In the genomic region with DNA sequence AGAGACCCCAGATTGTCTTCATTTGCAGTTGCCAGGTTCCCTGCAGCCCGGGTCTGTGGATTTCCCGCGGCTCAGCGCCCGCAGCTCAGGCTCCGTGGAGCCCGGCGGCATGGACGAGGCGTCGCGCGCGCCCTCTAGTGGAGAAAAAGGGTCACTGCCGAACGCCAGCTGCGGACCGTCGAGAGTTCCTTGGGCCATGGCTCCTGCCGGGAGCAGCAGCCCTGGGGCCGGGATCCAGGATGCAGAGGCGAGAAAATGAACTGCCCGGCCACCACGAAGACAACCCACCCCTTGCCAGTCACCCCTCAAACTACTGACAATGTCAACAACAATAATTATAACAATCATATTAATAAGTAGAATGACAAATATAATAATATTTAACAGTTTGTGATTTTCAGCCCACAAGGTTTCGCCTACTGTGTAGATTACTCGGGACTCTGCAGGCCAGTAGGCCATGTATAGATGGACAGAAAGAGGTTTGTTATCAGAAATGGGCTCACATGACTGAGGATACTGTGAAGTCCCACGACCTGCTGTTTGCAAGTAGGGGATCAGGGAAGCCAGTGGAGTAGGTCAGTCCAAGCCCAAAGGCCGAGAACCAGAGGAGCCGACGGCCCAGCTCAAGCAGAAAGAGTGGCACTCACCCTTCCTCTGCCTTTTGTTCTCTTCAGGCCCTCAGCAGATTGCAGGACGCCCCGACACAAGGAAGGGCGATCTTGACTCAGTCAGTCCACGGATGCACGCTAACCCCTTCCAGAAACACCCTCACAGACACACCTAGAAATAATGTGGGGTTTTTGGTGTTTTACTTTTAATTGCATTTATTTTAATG, we compare ENCODE assay signal across 9 cellular contexts. TPM values are rescaled to one million over a fixed set of nuclear protein-coding genes. Genes with fewer than 3 reads are reported as not detected.
DNase-seq lines count a peak whose midpoint lies in the region; ATAC-seq, FAIRE-seq and TF ChIP-seq lines count a peak whose summit lies in the region.
"Had no signal": no experiment of that assay in that cellular context is flagged by ENCODE, and none has a peak within 500 bp of the region (broad histone marks: within the 10 kb centered on the region; RNA-seq: fewer than 3 reads in every experiment).

No MANE protein-coding gene starts in this region.

- no peak overlapping the region for H3K27ac Mint-ChIP-seq in mesothelial cell of epicardium
- H3K27ac Mint-ChIP-seq: stimulated activated naive CD8-positive, alpha-beta T cell treated with anti-CD3 and anti-CD28 coated beads, Interleukin-15, Interleukin-2, amounts not matched to agents 100 ng/mL and 50 ng/mL, for 24 hours had no signal

- H3K23me2 ChIP-seq in H1 (ENCODE audit: low read depth, low read length) = no peaks in the 10 kb centered on the region

- H3K79me2 ChIP-seq in H1 (ENCODE audit: control insufficient read depth in 1 of 2, insufficient read depth in 2 of 2, low read length in 2 of 2) = no peaks in the 10 kb centered on the region

- peaks cover 0 to 7% (median 3%) of the 10 kb centered on the region in 4 experiments; a peak in 6 of 7 replicates for H3K4me1 ChIP-seq in H1 (replicated peaks in 1 of 4; ENCODE audit: control insufficient read depth in 3 of 4, insufficient read depth in 4 of 4, low read length in 3 of 4)

- no peaks in the 10 kb centered on the region for H3K36me3 ChIP-seq in H1 (ENCODE audit: control insufficient read depth in 2 of 4, insufficient read depth in 4 of 4, low read length in 3 of 4)

- no peak overlapping the region; the same call in 1 of the 2 replicates for H4K8ac ChIP-seq in H1 (ENCODE audit: extremely low read depth, insufficient read depth, low read length)

- H3K36me3 Mint-ChIP-seq in mesothelial cell of epicardium = no peaks in the 10 kb centered on the region

- H3K27me3 Mint-ChIP-seq in mesothelial cell of epicardium (ENCODE audit: low read depth) = peaks cover 12% of the 10 kb centered on the region

- H4K5ac ChIP-seq in H1 (ENCODE audit: insufficient read length, low read depth, low read length) = no peak overlapping the region

- H3K9me3 ChIP-seq in H1 (ENCODE audit: insufficient read depth in 2 of 2, low read depth in 1 of 2, low read length in 1 of 2) = peaks cover 0 to 5% of the 10 kb centered on the region in 2 experiments; a peak in 2 of 4 replicates

- no peak overlapping the region for H3K4ac ChIP-seq in H1 (replicated peaks; ENCODE audit: insufficient read length, low read depth, low read length)

- peaks cover 0 to 2% (median 0%) of the 10 kb centered on the region in 4 experiments; a peak in 2 of 7 replicates for H3K27me3 ChIP-seq in H1 (replicated peaks in 1 of 4; ENCODE audit: control insufficient read depth in 3 of 4, extremely low read depth in 1 of 4, insufficient read depth in 3 of 4, low read length in 3 of 4)

- no peaks in the 10 kb centered on the region for H4K20me1 ChIP-seq in H1 (replicated peaks in 1 of 2; ENCODE audit: control insufficient read depth in 1 of 2, insufficient read depth in 2 of 2, low read length in 2 of 2)

- CTCF ChIA-PET in H1 (lab: Charles Lee; ENCODE audit: partially characterized antibody) = interaction anchor here (0.6 to 6.0 kb wide), 37 partner anchors 9 to 454 kb away, joined by 3 to 33 read pairs (median 4); no protein-coding TSS in a partner anchor

- no peak overlapping the region for H2BK120ac ChIP-seq in H1 (replicated peaks; ENCODE audit: low read depth, low read length)

- no peak overlapping the region for H3K14ac ChIP-seq in H1 (ENCODE audit: insufficient read length)

- peak; percentile 58 for ATAC-seq in HG02870 (IDR thresholded peaks at IDR 0.05; ENCODE audit: unreplicated experiment)

- H2BK12ac ChIP-seq in H1 (ENCODE audit: low read depth, low read length) = no peak overlapping the region; the same call in 1 of the 2 replicates

- no peak for TF ChIP-seq POLR2A in H1 (IDR thresholded peaks at IDR 0.05; ENCODE audit: control extremely low read depth in 1 of 2, low read depth in 2 of 2, low read length in 2 of 2)

- H3K18ac ChIP-seq in H1 (ENCODE audit: extremely low read depth, low read length) = no peak overlapping the region

- H3K4me2 ChIP-seq in H1 (ENCODE audit: insufficient read depth in 1 of 2, low read depth in 2 of 2, low read length in 2 of 2) = peak overlapping the region in 1 of 2 experiments; percentile 41; a peak in 3 of 4 replicates

- H3K79me1 ChIP-seq in H1 (ENCODE audit: low read depth, low read length) = no peaks in the 10 kb centered on the region

- peak overlapping the region; percentile 20 for H3K4me3 Mint-ChIP-seq in mesothelial cell of epicardium
- H3K4me3 Mint-ChIP-seq: stimulated activated naive CD8-positive, alpha-beta T cell treated with anti-CD3 and anti-CD28 coated beads, Interleukin-15, Interleukin-2, amounts not matched to agents 100 ng/mL and 50 ng/mL, for 24 hours had no signal

- peak overlapping the region in 1 of 4 experiments; percentile 39; a peak in 1 of 8 replicates for H3K4me3 ChIP-seq in H1 (ENCODE audit: extremely low read depth in 1 of 4, insufficient read depth in 2 of 4, low read depth in 3 of 4, low read length in 4 of 4)

- H3K9me3 Mint-ChIP-seq in mesothelial cell of epicardium = peaks cover 1% of the 10 kb centered on the region
- H3K9me3 Mint-ChIP-seq: stimulated activated naive CD8-positive, alpha-beta T cell treated with anti-CD3 and anti-CD28 coated beads, Interleukin-15, Interleukin-2, amounts not matched to agents 100 ng/mL and 50 ng/mL, for 24 hours had no signal

- no peak overlapping the region for H3K27ac ChIP-seq in H1 (ENCODE audit: low read depth, low read length)

- WGBS in H1 (ENCODE audit: extremely low coverage in 1 of 2, insufficient coverage in 1 of 2, insufficient read length in 1 of 2, insufficient replicate concordance in 2 of 2, low coverage in 1 of 2, low lambda C conversion rate in 2 of 2, missing lambda C conversion rate in 1 of 2), 2 experiments = 42% methylated on average over 29 of the region's 35 CpGs; no CpG with 5 or more reads in 1 of the 2 experiments

- 0 out of 3 replicates have a peak, but pooled peaks of 1 of the 2 experiments have one; percentile 26 for TF ChIP-seq EP300 in H1 (IDR thresholded peaks at IDR 0.05; ENCODE audit: borderline replicate concordance in 1 of 2, low read depth in 2 of 2, low read length in 2 of 2)

- no peak overlapping the region for H2BK20ac ChIP-seq in H1 (ENCODE audit: low read length)

- peak overlapping the region; percentile 93; the same call in 1 of the 2 replicates for H2AFZ ChIP-seq in H1 (ENCODE audit: low read length)

- no peak overlapping the region for H2AK5ac ChIP-seq in H1 (ENCODE audit: low read depth, low read length)

- POLR2A ChIA-PET in H1 (lab: Charles Lee; ENCODE audit: partially characterized antibody) = interaction anchor here (0.8 to 2.0 kb wide), 3 partner anchors 121 to 271 kb away, joined by 3 to 12 read pairs (median 4); partner anchors contain the start of gene STC2

- peak; percentile 88 to 95 (median 94) for TF ChIP-seq CTCF in H1 (IDR thresholded peaks at IDR 0.05; ENCODE audit: control extremely low read depth in 1 of 3, insufficient read depth in 1 of 3, low read depth in 1 of 3, low read length in 3 of 3)
- TF ChIP-seq CTCF in mesothelial cell of epicardium (IDR thresholded peaks at IDR 0.05; ENCODE audit: unreplicated experiment) = peak; percentile 100

- no peak for FAIRE-seq in H1 (lab: Jason Lieb, UNC)

- no peak overlapping the region for H3K23ac ChIP-seq in H1 (ENCODE audit: insufficient read length)

- peaks cover 10% of the 10 kb centered on the region for H3K4me1 Mint-ChIP-seq in mesothelial cell of epicardium

- no peak overlapping the region for H4K91ac ChIP-seq in H1 (replicated peaks; ENCODE audit: insufficient read length, low read length)

- no peak overlapping the region for H3K56ac ChIP-seq in H1 (replicated peaks; ENCODE audit: insufficient read length, low read depth, low read length)

- no peak overlapping the region for H2BK5ac ChIP-seq in H1 (ENCODE audit: low read depth, low read length)

- DNase-seq in DMS153 treated with DMSO at 0.1 percent for 48 hours (lab: John Stamatoyannopoulos, UW; ENCODE audit: unreplicated experiment) = peak; percentile 3
- no peak for DNase-seq in DMS153 (lab: John Stamatoyannopoulos, UW)
- DNase-seq in NCI-H748 treated with DMSO at 0.1 percent for 48 hours (lab: John Stamatoyannopoulos, UW) = peak; percentile 39
- DNase-seq in activated CD8-positive, alpha-beta memory T cell treated with anti-CD3 and anti-CD28 coated beads for 24 hours = peak; percentile 86
- DNase-seq in H1 (ENCODE audit: low read depth in 1 of 2, low spot score in 2 of 2) = peak; percentile 13 to 95
- peak; percentile 60 to 90 for DNase-seq in mesothelial cell of epicardium (ENCODE audit: low spot score in 2 of 2, unreplicated experiment in 2 of 2)
- peak; percentile 15 to 16 for DNase-seq in stimulated activated CD8-positive, alpha-beta memory T cell treated with anti-CD3 and anti-CD28 coated beads, Interleukin-15, amount 100 ng/mL, for 4 hours (ENCODE audit: low read depth in 2 of 2)

- H3K9ac ChIP-seq in H1 (replicated peaks in 1 of 4; ENCODE audit: extremely low read depth in 1 of 4, low read depth in 3 of 4, low read length in 3 of 4) = no peak overlapping the region

- peak; percentile 85 to 92 for TF ChIP-seq RAD21 in H1 (IDR thresholded peaks at IDR 0.05 in 1 of 2, conservative IDR thresholded peaks at IDR 0.05 in 1 of 2; ENCODE audit: low read depth in 2 of 2, low read length in 2 of 2)

- H2BK15ac ChIP-seq in H1 (ENCODE audit: low read length) = no peak overlapping the region

TF ChIP-seq in H1, 55 proteins besides CTCF, POLR2A, EP300 and RAD21 (continues in another document):
- TF ChIP-seq E2F6 (IDR thresholded peaks at IDR 0.05) (peak; percentile 75), CREB1 (IDR thresholded peaks at IDR 0.05) (peak; percentile 31; the same call in 1 of the 2 replicates), BACH1 (IDR thresholded peaks at IDR 0.05; ENCODE audit: low read length) (peak; percentile 24; the same call in 1 of the 2 replicates), YY1 (IDR thresholded peaks at IDR 0.05; ENCODE audit: low read depth, low read length) (peak; percentile 66; the same call in 1 of the 2 replicates)

RNA-seq across cellular contexts. Expression of gene BOD1, which starts 43.1 kb away (rescaled TPM):
- 143 and 149 TPM in 2 replicates for total RNA-seq in H1 (2021; fragmentation: NEBNext Ultra II Directional; extraction: Animal tissue kit (Norgen Biotek cat#: 25700))
- 83.1 and 107 TPM in 2 replicates for polyA plus RNA-seq in H1 (2011; rRNA removed)
- 127 TPM for polyA plus RNA-seq in H1 (2011; cell fraction: cytosol; rRNA removed)
- 58.0 TPM for polyA plus RNA-seq in H1 (2011; cell fraction: nucleus; rRNA removed)
- 133 to 170 TPM (median 136 TPM) in 4 replicates for polyA plus RNA-seq in H1 (2012, experiment 1 of 2)
- polyA plus RNA-seq in H1 (2012, experiment 2 of 2) = 111 TPM
- 117 TPM for polyA plus RNA-seq in H1 (2013, experiment 1 of 2)
- polyA plus RNA-seq in H1 (2013, experiment 2 of 2) = 117 TPM
- polyA minus RNA-seq in H1 (2011; rRNA and poly(A)+ RNA removed) = 114 and 131 TPM in 2 replicates
- polyA minus RNA-seq in H1 (2011; cell fraction: cytosol; rRNA and poly(A)+ RNA removed) = 68.5 TPM
- polyA minus RNA-seq in H1 (2011; cell fraction: nucleus; rRNA and poly(A)+ RNA removed) = 60.4 TPM
- total RNA-seq in mesothelial cell of epicardium = 90.6 to 91.9 TPM (median 91.2 TPM) in 3 replicates
